ENCODE assay signal across 30 cellular contexts in genomic region chr20:62566266-62566665, GRCh38.
"Had no signal": no experiment of that assay in that cellular context is flagged by ENCODE, and none has a peak within 500 bp of the region (broad histone marks: within the 10 kb centered on the region; RNA-seq: fewer than 3 reads in every experiment).

No MANE protein-coding gene starts in this region.

- FAIRE-seq: endometrium, frontal cortex, islet of Langerhans, urothelium cell line had no signal

- H3K27me3 ChIP-seq: neural progenitor cell, ovary, testis, tibial artery had no signal

- H2AFZ ChIP-seq: neural progenitor cell had no signal

- H3K9ac ChIP-seq: neural progenitor cell had no signal

- H3K27ac ChIP-seq: neural progenitor cell, ovary, skin epidermis, spleen, testis, tibial artery, upper lobe of left lung had no signal

- ATAC-seq: effector memory CD8-positive, alpha-beta T cell; heart right ventricle; mucosa of descending colon; naive thymus-derived CD4-positive, alpha-beta T cell; sciatic nerve; stimulated activated memory B cell treated with anti-CD40 and anti-IgM and Interleukin-4, amounts not matched to agents 10 μg/mL and 1 μg/mL and 100 μg/mL, for 72 hours; stimulated activated naive CD8-positive, alpha-beta T cell treated with anti-CD3 and anti-CD28 coated beads, Interleukin-15, Interleukin-2, amounts not matched to agents 100 U/mL and 50 U/mL, for 24 hours had no signal

- H3K36me3 ChIP-seq: neural progenitor cell, ovary, spleen, tibial artery, upper lobe of left lung had no signal

- H3K4me1 ChIP-seq: testis, tibial artery, upper lobe of left lung had no signal

- H3K9me3 ChIP-seq: heart right ventricle, mucosa of descending colon, ovary, spleen, testis, tibial artery, upper lobe of left lung had no signal

- H3K4me2 ChIP-seq: neural progenitor cell had no signal

- DNase-seq: caudate nucleus; cerebellar nuclear complex; cortex of kidney; effector memory CD8-positive, alpha-beta T cell; erythroblast; heart right ventricle; hippocampal formation; kidney glomerular epithelial cell; mucosa of descending colon; naive thymus-derived CD4-positive, alpha-beta T cell; nucleus accumbens; ovary; posterior cingulate gyrus; retina; spleen; stimulated activated CD4-positive, alpha-beta T cell treated with anti-CD3 and anti-CD28 coated beads, Interleukin-4, amount 100 ng/mL, for 4 hours; stimulated activated naive CD8-positive, alpha-beta T cell treated with anti-CD3 and anti-CD28 coated beads, Interleukin-15, Interleukin-2, amounts not matched to agents 100 U/mL and 50 U/mL, for 24 hours; substantia nigra; testis; tibial artery had no signal

- H3K4me3 ChIP-seq: heart right ventricle, lung, mucosa of descending colon, neural progenitor cell, ovary, skin epidermis, spleen, testis, tibial artery, upper lobe of left lung had no signal
